ENCODE assay signal across 8 cellular contexts in genomic region chr2:61144697-61145268, GRCh38. TPM values are rescaled to one million over a fixed set of nuclear protein-coding genes. Genes with fewer than 3 reads are reported as not detected.
DNase-seq lines count a peak whose midpoint lies in the region; ATAC-seq and TF ChIP-seq lines count a peak whose summit lies in the region.

No MANE protein-coding gene starts in this region.

- no TSS peak for BruUV-seq in Panc1 (replicated peaks; lab: Mats Ljungman, UMichigan)

- CTCF ChIA-PET in Panc1 (lab: Charles Lee): interaction anchor here (0.6 kb wide), 1 partner anchor 66 kb away, joined by 3 read pairs; no protein-coding TSS in a partner anchor
- CTCF ChIA-PET in naive thymus-derived CD4-positive, alpha-beta T cell (lab: Charles Lee): interaction anchor here (1.6 kb wide), 1 partner anchor 9 kb away, joined by 6 read pairs; no protein-coding TSS in a partner anchor

- H3K4me3 ChIP-seq in BLaER1 treated with 17β-estradiol and CSF1 and Interleukin-3, amounts not matched to agents 10 nM and 100 nM: peak overlapping the region; percentile 59 to 77 (median 68)
- peak overlapping the region; percentile 64 to 91 for H3K4me3 ChIP-seq in Panc1 (ENCODE audit: low read depth in 2 of 2, low read length in 2 of 2)
- peak overlapping the region; percentile 82 for H3K4me3 ChIP-seq in naive thymus-derived CD4-positive, alpha-beta T cell (ENCODE audit: low read length)

- H3K36me3 Mint-ChIP-seq in naive thymus-derived CD4-positive, alpha-beta T cell: peaks cover 6 to 17% (median 13%) of the 10 kb centered on the region in 5 donors
- peaks cover 24% of the 10 kb centered on the region for H3K36me3 Mint-ChIP-seq in stimulated activated effector memory CD8-positive, alpha-beta T cell treated with anti-CD3 and anti-CD28 coated beads, Interleukin-12 subunit alpha, Interleukin-12 subunit beta, amount 100 ng/mL, for 72 hours

- peaks cover 0 to 21% (median 8%) of the 10 kb centered on the region in 11 experiments; a peak in 10 of 22 replicates for H3K9me3 ChIP-seq in BLaER1 treated with 17β-estradiol and CSF1 and Interleukin-3, amounts not matched to agents 10 nM and 100 nM (replicated peaks in 1 of 11)
- H3K9me3 ChIP-seq in Panc1 (ENCODE audit: control insufficient read depth, insufficient read depth, low read depth, low read length): no peaks in the 10 kb centered on the region
- H3K9me3 ChIP-seq in naive thymus-derived CD4-positive, alpha-beta T cell (ENCODE audit: control insufficient read depth in 2 of 3, low read length in 3 of 3): no peaks in the 10 kb centered on the region

- H3K27me3 ChIP-seq in BLaER1 treated with 17β-estradiol and CSF1 and Interleukin-3, amounts not matched to agents 10 nM and 100 nM: no peaks in the 10 kb centered on the region
- no peaks in the 10 kb centered on the region for H3K27me3 ChIP-seq in Panc1 (ENCODE audit: control insufficient read depth, insufficient read depth, low read length)
- H3K27me3 ChIP-seq in naive thymus-derived CD4-positive, alpha-beta T cell (ENCODE audit: control insufficient read depth in 2 of 2, insufficient read depth in 2 of 2, low read length in 2 of 2): no peaks in the 10 kb centered on the region

- peaks cover 5 to 22% (median 6%) of the 10 kb centered on the region in 10 experiments; a peak in 15 of 20 replicates for H3K4me1 ChIP-seq in BLaER1 treated with 17β-estradiol and CSF1 and Interleukin-3, amounts not matched to agents 10 nM and 100 nM
- H3K4me1 ChIP-seq in Panc1 (ENCODE audit: control insufficient read depth, insufficient read depth, low read length): no peaks in the 10 kb centered on the region
- H3K4me1 ChIP-seq in naive thymus-derived CD4-positive, alpha-beta T cell (ENCODE audit: control insufficient read depth in 2 of 2, insufficient read depth in 2 of 2, low read length in 2 of 2): peaks cover 4 to 5% of the 10 kb centered on the region in 2 donors

- intact Hi-C loops in Panc1 (cut with micrococcal nuclease; ENCODE audit: unreplicated experiment): no loop called here
- intact Hi-C loops in naive thymus-derived CD4-positive, alpha-beta T cell (cut with micrococcal nuclease): loop anchor here (1.0 to 10.0 kb wide), 11 partner anchors 33 to 740 kb away; partner anchors contain the start of genes PEX13 (in 2 of the 2), SANBR (in 2 of the 2), CCT4 (in 1 of the 2) and FAM161A (in 1 of the 2)

- peak overlapping the region; percentile 62 to 82 (median 76); a peak in 21 of 22 replicates for H3K9ac ChIP-seq in BLaER1 treated with 17β-estradiol and CSF1 and Interleukin-3, amounts not matched to agents 10 nM and 100 nM

- peak overlapping the region; percentile 48 to 86 (median 77) for H3K27ac ChIP-seq in BLaER1 treated with 17β-estradiol and CSF1 and Interleukin-3, amounts not matched to agents 10 nM and 100 nM
- peak overlapping the region; percentile 92 for H3K27ac ChIP-seq in Panc1 (ENCODE audit: low read length)
- peak overlapping the region; percentile 73 for H3K27ac ChIP-seq in naive thymus-derived CD4-positive, alpha-beta T cell (ENCODE audit: low read depth, low read length)

- ATAC-seq in GM19395 (IDR thresholded peaks at IDR 0.05; ENCODE audit: unreplicated experiment) (peak; percentile 90), HG03565 (IDR thresholded peaks at IDR 0.05; ENCODE audit: unreplicated experiment) (peak; percentile 97), Panc1 (peak; percentile 97)
- peak; percentile 92 for ATAC-seq in naive thymus-derived CD4-positive, alpha-beta T cell
- peak; percentile 96 for ATAC-seq in stimulated activated effector memory CD8-positive, alpha-beta T cell treated with anti-CD3 and anti-CD28 coated beads, Interleukin-12 subunit alpha, Interleukin-12 subunit beta, amount 100 ng/mL, for 72 hours

- H3K4me3 Mint-ChIP-seq in naive thymus-derived CD4-positive, alpha-beta T cell: peak overlapping the region; percentile 88 to 98 (median 94)
- H3K4me3 Mint-ChIP-seq in stimulated activated effector memory CD8-positive, alpha-beta T cell treated with anti-CD3 and anti-CD28 coated beads, Interleukin-12 subunit alpha, Interleukin-12 subunit beta, amount 100 ng/mL, for 72 hours: peak overlapping the region; percentile 85

- no peak for TF ChIP-seq CTCF in Panc1 (IDR thresholded peaks at IDR 0.05)

- H3K9me3 Mint-ChIP-seq in naive thymus-derived CD4-positive, alpha-beta T cell: peaks cover 0 to 2% (median 0%) of the 10 kb centered on the region in 11 donors
- H3K9me3 Mint-ChIP-seq in stimulated activated effector memory CD8-positive, alpha-beta T cell treated with anti-CD3 and anti-CD28 coated beads, Interleukin-12 subunit alpha, Interleukin-12 subunit beta, amount 100 ng/mL, for 72 hours: no peaks in the 10 kb centered on the region

- peaks cover 0 to 18% (median 7%) of the 10 kb centered on the region in 7 donors for H3K4me1 Mint-ChIP-seq in naive thymus-derived CD4-positive, alpha-beta T cell
- H3K4me1 Mint-ChIP-seq in stimulated activated effector memory CD8-positive, alpha-beta T cell treated with anti-CD3 and anti-CD28 coated beads, Interleukin-12 subunit alpha, Interleukin-12 subunit beta, amount 100 ng/mL, for 72 hours: peaks cover 6% of the 10 kb centered on the region

- no peaks in the 10 kb centered on the region for H4K20me1 ChIP-seq in BLaER1 treated with 17β-estradiol and CSF1 and Interleukin-3, amounts not matched to agents 10 nM and 100 nM

- DNase-seq in Panc1 (ENCODE audit: low read depth, low spot score) (peak; percentile 97), fibroblast of peridontal ligament (ENCODE audit: extremely low read depth) (peak; percentile 99)
- peak; percentile 85 for DNase-seq in activated T-helper 9 cell treated with anti-CD3 and anti-CD28 coated beads, Interleukin-2, amount 50 U/mL, for 16 hours (ENCODE audit: low read depth)
- DNase-seq in naive thymus-derived CD4-positive, alpha-beta T cell: peak; percentile 74 to 90 (median 86)
- DNase-seq in stimulated activated effector memory CD8-positive, alpha-beta T cell treated with anti-CD3 and anti-CD28 coated beads, Interleukin-12 subunit alpha, Interleukin-12 subunit beta, amount 100 ng/mL, for 72 hours (ENCODE audit: low spot score in 2 of 2): peak; percentile 86 to 96

- peak overlapping the region; percentile 72 to 92 (median 83) for H3K4me2 ChIP-seq in BLaER1 treated with 17β-estradiol and CSF1 and Interleukin-3, amounts not matched to agents 10 nM and 100 nM

- in situ Hi-C loops in Panc1 (cut with HindIII; ENCODE audit: low pct_unique_long_range_greater_than_20kb, low sequenced_read_pairs): no loop called here

- H3K27me3 Mint-ChIP-seq in naive thymus-derived CD4-positive, alpha-beta T cell: peaks cover 0 to 2% (median 0%) of the 10 kb centered on the region in 5 donors

- H3K27ac Mint-ChIP-seq in naive thymus-derived CD4-positive, alpha-beta T cell: peak overlapping the region; percentile 90 to 98 (median 95)
- peak overlapping the region; percentile 94 for H3K27ac Mint-ChIP-seq in stimulated activated effector memory CD8-positive, alpha-beta T cell treated with anti-CD3 and anti-CD28 coated beads, Interleukin-12 subunit alpha, Interleukin-12 subunit beta, amount 100 ng/mL, for 72 hours

- peaks cover 2 to 25% (median 14%) of the 10 kb centered on the region in 11 experiments; a peak in 16 of 22 replicates for H3K36me3 ChIP-seq in BLaER1 treated with 17β-estradiol and CSF1 and Interleukin-3, amounts not matched to agents 10 nM and 100 nM
- no peaks in the 10 kb centered on the region for H3K36me3 ChIP-seq in Panc1 (ENCODE audit: control insufficient read depth, insufficient read depth, low read length)
- peaks cover 0 to 11% (median 0%) of the 10 kb centered on the region in 3 experiments for H3K36me3 ChIP-seq in naive thymus-derived CD4-positive, alpha-beta T cell (ENCODE audit: control insufficient read depth in 2 of 3, insufficient read depth in 3 of 3, low read length in 3 of 3)

- POLR2A ChIA-PET in Panc1 (lab: Charles Lee): no interaction called here
- POLR2A ChIA-PET in naive thymus-derived CD4-positive, alpha-beta T cell (lab: Charles Lee): interaction anchor here (0.5 to 2.7 kb wide), 10 partner anchors 12 to 382 kb away, joined by 3 to 55 read pairs (median 4); partner anchors contain the start of genes PEX13 and SANBR

RNA-seq across cellular contexts. Expression of gene C2orf74, which starts 17.2 kb away (rescaled TPM):
- 7.7 TPM for total RNA-seq in Panc1 (2021; ENCODE audit: unreplicated experiment)
- 6.7 TPM for polyA plus RNA-seq in Panc1 (2012; ENCODE audit: insufficient read length)
- total RNA-seq in naive thymus-derived CD4-positive, alpha-beta T cell: 10 to 100 TPM in 2 of 5 experiments, 1 to 10 TPM in 3; 5.1 to 24.2 (median 8.8) TPM
- 10 to 100 TPM; 48.8 to 54.1 TPM for polyA plus RNA-seq in naive thymus-derived CD4-positive, alpha-beta T cell

Comparison
In these comparisons a context has a peak if more than half of its experiments do, and no peak if none do; other contexts are left out.
1. Peak in every context shown above with its lines: DNase-seq, ATAC-seq, H3K4me3 ChIP-seq and H3K27ac ChIP-seq.